1 cellular context compared by ENCODE assay signal in genomic region chr20:25299801-25300200, GRCh38.
TF ChIP-seq lines count a peak whose summit lies in the region.

No MANE protein-coding gene starts in this region.

TF ChIP-seq in GM12878, 131 proteins besides CTCF, POLR2A, EP300 and RAD21:
- TF ChIP-seq PRDM15 (CRISPR knock-in tag; IDR thresholded peaks at IDR 0.05) (no peak), BCLAF1 (IDR thresholded peaks at IDR 0.05) (no peak), PKNOX1 (IDR thresholded peaks at IDR 0.05) (no peak), RBBP5 (conservative IDR thresholded peaks at IDR 0.05) (no peak), CBX3 (IDR thresholded peaks at IDR 0.05; ENCODE audit: borderline replicate concordance, low read depth) (no peak), E4F1 (IDR thresholded peaks at IDR 0.05; ENCODE audit: borderline replicate concordance, partially characterized antibody) (no peak), KAT2A (conservative IDR thresholded peaks at IDR 0.05; ENCODE audit: control insufficient read depth, low read depth, low read length) (no peak), RFX5 (IDR thresholded peaks at IDR 0.05; ENCODE audit: low read depth, low read length) (no peak)
